In the genomic region with DNA sequence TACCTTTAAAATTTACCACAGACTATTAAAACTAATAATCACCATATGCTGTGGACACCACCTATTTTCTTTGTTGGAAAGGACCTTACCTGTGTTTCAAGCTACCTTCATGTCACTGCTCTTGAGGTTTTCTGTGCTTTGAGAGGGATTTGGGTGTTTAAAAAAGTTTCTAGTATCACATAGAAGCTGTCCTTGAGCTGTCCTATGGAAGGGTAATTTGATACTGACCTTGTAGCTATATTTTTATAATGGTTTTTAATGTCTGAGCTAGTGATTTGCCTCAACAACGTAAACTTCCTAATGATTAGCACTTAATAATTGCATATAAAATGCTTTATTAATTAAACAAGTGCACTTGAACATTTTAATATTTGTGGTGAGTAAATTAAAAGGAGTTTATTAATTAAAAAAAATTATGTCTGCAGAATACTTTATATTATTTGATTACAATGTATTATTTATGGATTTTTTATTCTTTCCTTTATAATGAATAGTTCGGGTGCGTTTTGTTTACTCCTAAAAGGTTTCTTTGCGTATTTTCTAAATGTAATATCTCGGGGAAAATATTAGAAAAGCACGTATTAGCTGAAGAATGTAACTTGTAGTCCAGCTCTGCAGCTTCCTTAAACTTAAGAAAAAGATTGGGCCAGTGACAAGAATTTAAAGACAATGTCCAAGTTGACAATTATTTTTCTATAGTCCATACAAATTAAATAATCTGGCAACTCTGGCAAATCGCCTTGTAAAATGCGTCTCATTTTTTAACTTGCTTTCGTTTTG, we compare ENCODE assay signal across 7 cellular contexts. TPM values are rescaled to one million over a fixed set of nuclear protein-coding genes. Genes with fewer than 3 reads are reported as not detected.
DNase-seq lines count a peak whose midpoint lies in the region; ATAC-seq, FAIRE-seq and TF ChIP-seq lines count a peak whose summit lies in the region.
"Had no signal": no experiment of that assay in that cellular context is flagged by ENCODE, and none has a peak within 500 bp of the region (broad histone marks: within the 10 kb centered on the region; RNA-seq: fewer than 3 reads in every experiment).

No MANE protein-coding gene starts in this region.

- TF ChIP-seq POLR2A in H1 (IDR thresholded peaks at IDR 0.05; ENCODE audit: control extremely low read depth in 1 of 2, low read depth in 2 of 2, low read length in 2 of 2), result no peak

- POLR2A ChIA-PET in activated CD4-positive, alpha-beta T cell treated with anti-CD3 and anti-CD28 coated beads for 36 hours (lab: Charles Lee), result interaction anchor here (0.7 kb wide), 1 partner anchor 800 kb away, joined by 7 read pairs; no protein-coding TSS in a partner anchor
- POLR2A ChIA-PET in H1 (lab: Charles Lee; ENCODE audit: partially characterized antibody), result no interaction called here

- no peak overlapping the region for H4K91ac ChIP-seq in H1 (replicated peaks; ENCODE audit: insufficient read length, low read length)

- no peak for TF ChIP-seq CTCF in H1 (IDR thresholded peaks at IDR 0.05; ENCODE audit: control extremely low read depth in 1 of 3, insufficient read depth in 1 of 3, low read depth in 1 of 3, low read length in 3 of 3)

- H2AK5ac ChIP-seq in H1 (ENCODE audit: low read depth, low read length), result no peak overlapping the region

- no peak overlapping the region for H2BK120ac ChIP-seq in H1 (replicated peaks; ENCODE audit: low read depth, low read length)

- H3K4me1 Mint-ChIP-seq in activated CD4-positive, alpha-beta T cell treated with anti-CD3 and anti-CD28 coated beads for 36 hours, result peaks cover 37% of the 10 kb centered on the region
- H3K4me1 Mint-ChIP-seq in stimulated activated effector memory CD8-positive, alpha-beta T cell treated with anti-CD3 and anti-CD28 coated beads, Interleukin-12 subunit alpha, Interleukin-12 subunit beta, amount 100 ng/mL, for 72 hours, result peaks cover 42% of the 10 kb centered on the region

- CTCF ChIA-PET in activated CD4-positive, alpha-beta T cell treated with anti-CD3 and anti-CD28 coated beads for 36 hours (lab: Charles Lee), result interaction anchor here (0.9 to 3.0 kb wide), 8 partner anchors 8 to 520 kb away, joined by 3 to 14 read pairs (median 6); no protein-coding TSS in a partner anchor
- CTCF ChIA-PET in H1 (lab: Charles Lee; ENCODE audit: partially characterized antibody), result interaction anchor here (0.6 to 4.5 kb wide), 15 partner anchors 9 to 717 kb away, joined by 3 to 30 read pairs (median 4); a partner anchor contains a TSS

- no peak overlapping the region for H3K4me2 ChIP-seq in H1 (ENCODE audit: insufficient read depth in 1 of 2, low read depth in 2 of 2, low read length in 2 of 2)

- no peak for TF ChIP-seq RAD21 in H1 (IDR thresholded peaks at IDR 0.05 in 1 of 2, conservative IDR thresholded peaks at IDR 0.05 in 1 of 2; ENCODE audit: low read depth in 2 of 2, low read length in 2 of 2)

- H3K9me3 Mint-ChIP-seq in activated CD4-positive, alpha-beta T cell treated with anti-CD3 and anti-CD28 coated beads for 36 hours (ENCODE audit: low read depth), result no peaks in the 10 kb centered on the region
- no peaks in the 10 kb centered on the region for H3K9me3 Mint-ChIP-seq in stimulated activated effector memory CD8-positive, alpha-beta T cell treated with anti-CD3 and anti-CD28 coated beads, Interleukin-12 subunit alpha, Interleukin-12 subunit beta, amount 100 ng/mL, for 72 hours

- H3K79me1 ChIP-seq in H1 (ENCODE audit: low read depth, low read length), result no peaks in the 10 kb centered on the region

- H3K23ac ChIP-seq in H1 (ENCODE audit: insufficient read length), result no peak overlapping the region

- DNase-seq in activated CD4-positive, alpha-beta T cell treated with anti-CD3 and anti-CD28 coated beads for 36 hours, result no peak
- no peak for DNase-seq in activated CD4-positive, alpha-beta T cell treated with anti-CD3 and anti-CD28 coated beads for 48 hours
- DNase-seq in H1 (ENCODE audit: low read depth in 1 of 2, low spot score in 2 of 2), result no peak
- no peak for DNase-seq in stimulated activated effector memory CD8-positive, alpha-beta T cell treated with anti-CD3 and anti-CD28 coated beads, Interleukin-12 subunit alpha, Interleukin-12 subunit beta, amount 100 ng/mL, for 72 hours (ENCODE audit: low spot score in 2 of 2)
- DNase-seq in NCI-H446 (lab: John Stamatoyannopoulos, UW), result no peak
- no peak for DNase-seq in activated effector memory CD4-positive, alpha-beta T cell treated with anti-CD3 and anti-CD28 coated beads, Interleukin-2, amount 50 U/mL, for 16 hours
- DNase-seq: activated CD4-positive, alpha-beta T cell treated with anti-CD3 and anti-CD28 coated beads for 4 hours had no signal

- H3K4me1 ChIP-seq in H1 (replicated peaks in 1 of 4; ENCODE audit: control insufficient read depth in 3 of 4, insufficient read depth in 4 of 4, low read length in 3 of 4), result peaks cover 3 to 15% (median 5%) of the 10 kb centered on the region in 4 experiments

- H3K56ac ChIP-seq in H1 (replicated peaks; ENCODE audit: insufficient read length, low read depth, low read length), result no peak overlapping the region

- ATAC-seq in activated CD4-positive, alpha-beta T cell treated with anti-CD3 and anti-CD28 coated beads for 36 hours, result no peak
- no peak for ATAC-seq in stimulated activated effector memory CD8-positive, alpha-beta T cell treated with anti-CD3 and anti-CD28 coated beads, Interleukin-12 subunit alpha, Interleukin-12 subunit beta, amount 100 ng/mL, for 72 hours

- no peak overlapping the region for H3K14ac ChIP-seq in H1 (ENCODE audit: insufficient read length)

- H2BK5ac ChIP-seq in H1 (ENCODE audit: low read depth, low read length), result no peak overlapping the region

- H3K36me3 Mint-ChIP-seq in activated CD4-positive, alpha-beta T cell treated with anti-CD3 and anti-CD28 coated beads for 36 hours (ENCODE audit: low read depth), result no peaks in the 10 kb centered on the region
- peaks cover 26% of the 10 kb centered on the region for H3K36me3 Mint-ChIP-seq in stimulated activated effector memory CD8-positive, alpha-beta T cell treated with anti-CD3 and anti-CD28 coated beads, Interleukin-12 subunit alpha, Interleukin-12 subunit beta, amount 100 ng/mL, for 72 hours

- peak overlapping the region; percentile 50 for H3K4me3 Mint-ChIP-seq in activated CD4-positive, alpha-beta T cell treated with anti-CD3 and anti-CD28 coated beads for 36 hours
- peak overlapping the region; percentile 68 for H3K4me3 Mint-ChIP-seq in stimulated activated effector memory CD8-positive, alpha-beta T cell treated with anti-CD3 and anti-CD28 coated beads, Interleukin-12 subunit alpha, Interleukin-12 subunit beta, amount 100 ng/mL, for 72 hours

- H3K36me3 ChIP-seq in H1 (ENCODE audit: control insufficient read depth in 2 of 4, insufficient read depth in 4 of 4, low read length in 3 of 4), result peaks cover 0 to 19% (median 0%) of the 10 kb centered on the region in 4 experiments; a peak in 1 of 8 replicates

- H2AFZ ChIP-seq in H1 (ENCODE audit: low read length), result no peak overlapping the region

- no peak overlapping the region for H3K4me3 ChIP-seq in H1 (ENCODE audit: extremely low read depth in 1 of 4, insufficient read depth in 2 of 4, low read depth in 3 of 4, low read length in 4 of 4)

- 28% methylated on average over 9 of the region's 9 CpGs; no CpG with 5 or more reads in 1 of the 2 experiments for WGBS in H1 (ENCODE audit: extremely low coverage in 1 of 2, insufficient coverage in 1 of 2, insufficient read length in 1 of 2, insufficient replicate concordance in 2 of 2, low coverage in 1 of 2, low lambda C conversion rate in 2 of 2, missing lambda C conversion rate in 1 of 2), 2 experiments

- peaks cover 14 to 33% of the 10 kb centered on the region in 2 experiments for H4K20me1 ChIP-seq in H1 (replicated peaks in 1 of 2; ENCODE audit: control insufficient read depth in 1 of 2, insufficient read depth in 2 of 2, low read length in 2 of 2)

- H2BK20ac ChIP-seq in H1 (ENCODE audit: low read length), result no peak overlapping the region

- no peak overlapping the region for H4K8ac ChIP-seq in H1 (ENCODE audit: extremely low read depth, insufficient read depth, low read length)

- no peak for TF ChIP-seq EP300 in H1 (IDR thresholded peaks at IDR 0.05; ENCODE audit: borderline replicate concordance in 1 of 2, low read depth in 2 of 2, low read length in 2 of 2)

- no peaks in the 10 kb centered on the region for H3K9me3 ChIP-seq in H1 (ENCODE audit: insufficient read depth in 2 of 2, low read depth in 1 of 2, low read length in 1 of 2)

- H3K23me2 ChIP-seq in H1 (ENCODE audit: low read depth, low read length), result peaks cover 3% of the 10 kb centered on the region; the same call in 1 of the 2 replicates

- H3K27ac Mint-ChIP-seq in activated CD4-positive, alpha-beta T cell treated with anti-CD3 and anti-CD28 coated beads for 36 hours, result no peak overlapping the region
- H3K27ac Mint-ChIP-seq in stimulated activated effector memory CD8-positive, alpha-beta T cell treated with anti-CD3 and anti-CD28 coated beads, Interleukin-12 subunit alpha, Interleukin-12 subunit beta, amount 100 ng/mL, for 72 hours, result no peak overlapping the region

- no peak overlapping the region for H2BK15ac ChIP-seq in H1 (ENCODE audit: low read length)

- H3K27me3 Mint-ChIP-seq in activated CD4-positive, alpha-beta T cell treated with anti-CD3 and anti-CD28 coated beads for 36 hours, result peaks cover 75% of the 10 kb centered on the region

- no peak for FAIRE-seq in H1 (lab: Jason Lieb, UNC)

- H3K27me3 ChIP-seq in H1 (replicated peaks in 1 of 4; ENCODE audit: control insufficient read depth in 3 of 4, extremely low read depth in 1 of 4, insufficient read depth in 3 of 4, low read length in 3 of 4), result peaks cover 91 to 100% (median 98%) of the 10 kb centered on the region in 4 experiments

- no peak overlapping the region for H3K4ac ChIP-seq in H1 (replicated peaks; ENCODE audit: insufficient read length, low read depth, low read length)

- no peaks in the 10 kb centered on the region for H3K79me2 ChIP-seq in H1 (ENCODE audit: control insufficient read depth in 1 of 2, insufficient read depth in 2 of 2, low read length in 2 of 2)

- H4K5ac ChIP-seq in H1 (ENCODE audit: insufficient read length, low read depth, low read length), result no peak overlapping the region

- H3K9ac ChIP-seq in H1 (replicated peaks in 1 of 4; ENCODE audit: extremely low read depth in 1 of 4, low read depth in 3 of 4, low read length in 3 of 4), result no peak overlapping the region

- H2BK12ac ChIP-seq in H1 (ENCODE audit: low read depth, low read length), result no peak overlapping the region; the same call in 1 of the 2 replicates

- intact Hi-C loops in activated CD4-positive, alpha-beta T cell treated with anti-CD3 and anti-CD28 coated beads for 36 hours (cut with DNase I, micrococcal nuclease), result loop anchor here in 1 of 2 experiments (2.0 kb wide), 1 partner anchor 139 kb away; no protein-coding TSS in a partner anchor

- H3K18ac ChIP-seq in H1 (ENCODE audit: extremely low read depth, low read length), result no peak overlapping the region

- no peak overlapping the region for H3K27ac ChIP-seq in H1 (ENCODE audit: low read depth, low read length)

RNA-seq across cellular contexts. Expression of a gene that starts 2.3 kb away (rescaled TPM):
- not detected for total RNA-seq in activated CD4-positive, alpha-beta T cell treated with anti-CD3 and anti-CD28 coated beads for 36 hours
- not detected in 2 replicates for total RNA-seq in H1 (2021; fragmentation: NEBNext Ultra II Directional; extraction: Animal tissue kit (Norgen Biotek cat#: 25700))
- polyA plus RNA-seq in H1 (2011; rRNA removed), result not detected in 2 replicates
- polyA plus RNA-seq in H1 (2011; cell fraction: cytosol; rRNA removed), result not detected
- polyA plus RNA-seq in H1 (2011; cell fraction: nucleus; rRNA removed), result not detected
- polyA plus RNA-seq in H1 (2012, experiment 1 of 2), result not detected in 4 replicates
- not detected for polyA plus RNA-seq in H1 (2012, experiment 2 of 2)
- not detected for polyA plus RNA-seq in H1 (2013, experiment 1 of 2)
- not detected for polyA plus RNA-seq in H1 (2013, experiment 2 of 2)
- polyA minus RNA-seq in H1 (2011; rRNA and poly(A)+ RNA removed), result not detected in 2 replicates
- polyA minus RNA-seq in H1 (2011; cell fraction: cytosol; rRNA and poly(A)+ RNA removed), result not detected
- polyA minus RNA-seq in H1 (2011; cell fraction: nucleus; rRNA and poly(A)+ RNA removed), result not detected

RNA-seq across cellular contexts. Expression of a gene that starts 9.3 kb away (rescaled TPM):
- total RNA-seq in activated CD4-positive, alpha-beta T cell treated with anti-CD3 and anti-CD28 coated beads for 36 hours, result not detected
- total RNA-seq in H1 (2021; fragmentation: NEBNext Ultra II Directional; extraction: Animal tissue kit (Norgen Biotek cat#: 25700)), result not detected in 2 replicates
- polyA plus RNA-seq in H1 (2011; rRNA removed), result not detected in 2 replicates
- not detected for polyA plus RNA-seq in H1 (2011; cell fraction: cytosol; rRNA removed)
- not detected for polyA plus RNA-seq in H1 (2011; cell fraction: nucleus; rRNA removed)
- polyA plus RNA-seq in H1 (2012, experiment 1 of 2), result not detected in 4 replicates
- polyA plus RNA-seq in H1 (2012, experiment 2 of 2), result not detected
- polyA plus RNA-seq in H1 (2013, experiment 1 of 2), result not detected
- polyA plus RNA-seq in H1 (2013, experiment 2 of 2), result not detected
- not detected in 2 replicates for polyA minus RNA-seq in H1 (2011; rRNA and poly(A)+ RNA removed)
- not detected for polyA minus RNA-seq in H1 (2011; cell fraction: cytosol; rRNA and poly(A)+ RNA removed)
- not detected for polyA minus RNA-seq in H1 (2011; cell fraction: nucleus; rRNA and poly(A)+ RNA removed)

RNA-seq across cellular contexts. Expression of a gene that starts 15.2 kb away (rescaled TPM):
- total RNA-seq in activated CD4-positive, alpha-beta T cell treated with anti-CD3 and anti-CD28 coated beads for 36 hours, result not detected
- not detected in 2 replicates for total RNA-seq in H1 (2021; fragmentation: NEBNext Ultra II Directional; extraction: Animal tissue kit (Norgen Biotek cat#: 25700))
- polyA plus RNA-seq in H1 (2011; rRNA removed), result not detected in 2 replicates
- polyA plus RNA-seq in H1 (2011; cell fraction: cytosol; rRNA removed), result not detected
- not detected for polyA plus RNA-seq in H1 (2011; cell fraction: nucleus; rRNA removed)
- not detected in 4 replicates for polyA plus RNA-seq in H1 (2012, experiment 1 of 2)
- polyA plus RNA-seq in H1 (2012, experiment 2 of 2), result not detected
- polyA plus RNA-seq in H1 (2013, experiment 1 of 2), result not detected
- polyA plus RNA-seq in H1 (2013, experiment 2 of 2), result not detected
- polyA minus RNA-seq in H1 (2011; rRNA and poly(A)+ RNA removed), result not detected in 2 replicates
- polyA minus RNA-seq in H1 (2011; cell fraction: cytosol; rRNA and poly(A)+ RNA removed), result not detected
- polyA minus RNA-seq in H1 (2011; cell fraction: nucleus; rRNA and poly(A)+ RNA removed), result not detected

RNA-seq across cellular contexts. Expression of a gene that starts 19.5 kb away (rescaled TPM):
- total RNA-seq in activated CD4-positive, alpha-beta T cell treated with anti-CD3 and anti-CD28 coated beads for 36 hours, result not detected
- total RNA-seq in H1 (2021; fragmentation: NEBNext Ultra II Directional; extraction: Animal tissue kit (Norgen Biotek cat#: 25700)), result not detected in 2 replicates
- polyA plus RNA-seq in H1 (2011; rRNA removed), result not detected in 2 replicates
- polyA plus RNA-seq in H1 (2011; cell fraction: cytosol; rRNA removed), result not detected
- polyA plus RNA-seq in H1 (2011; cell fraction: nucleus; rRNA removed), result not detected
- not detected in 4 replicates for polyA plus RNA-seq in H1 (2012, experiment 1 of 2)
- polyA plus RNA-seq in H1 (2012, experiment 2 of 2), result not detected
- polyA plus RNA-seq in H1 (2013, experiment 1 of 2), result not detected
- not detected for polyA plus RNA-seq in H1 (2013, experiment 2 of 2)
- not detected in 2 replicates for polyA minus RNA-seq in H1 (2011; rRNA and poly(A)+ RNA removed)
- not detected for polyA minus RNA-seq in H1 (2011; cell fraction: cytosol; rRNA and poly(A)+ RNA removed)
- not detected for polyA minus RNA-seq in H1 (2011; cell fraction: nucleus; rRNA and poly(A)+ RNA removed)

RNA-seq across cellular contexts. Expression of a gene that starts 24.7 kb away (rescaled TPM):
- not detected for total RNA-seq in activated CD4-positive, alpha-beta T cell treated with anti-CD3 and anti-CD28 coated beads for 36 hours
- not detected in 2 replicates for total RNA-seq in H1 (2021; fragmentation: NEBNext Ultra II Directional; extraction: Animal tissue kit (Norgen Biotek cat#: 25700))
- not detected in 2 replicates for polyA plus RNA-seq in H1 (2011; rRNA removed)
- polyA plus RNA-seq in H1 (2011; cell fraction: cytosol; rRNA removed), result not detected
- not detected for polyA plus RNA-seq in H1 (2011; cell fraction: nucleus; rRNA removed)
- not detected in 4 replicates for polyA plus RNA-seq in H1 (2012, experiment 1 of 2)
- not detected for polyA plus RNA-seq in H1 (2012, experiment 2 of 2)
- polyA plus RNA-seq in H1 (2013, experiment 1 of 2), result not detected
- polyA plus RNA-seq in H1 (2013, experiment 2 of 2), result not detected
- polyA minus RNA-seq in H1 (2011; rRNA and poly(A)+ RNA removed), result not detected in 2 replicates
- polyA minus RNA-seq in H1 (2011; cell fraction: cytosol; rRNA and poly(A)+ RNA removed), result not detected
- polyA minus RNA-seq in H1 (2011; cell fraction: nucleus; rRNA and poly(A)+ RNA removed), result not detected
